In genomic region chr9:87878930-87879603, GRCh38 we compare ENCODE assay signal across 15 cellular contexts. TPM values are rescaled to one million over a fixed set of nuclear protein-coding genes. Genes with fewer than 3 reads are reported as not detected.
DNase-seq lines count a peak whose midpoint lies in the region; ATAC-seq, FAIRE-seq and TF ChIP-seq lines count a peak whose summit lies in the region.
"Had no signal": no experiment of that assay in that cellular context is flagged by ENCODE, and none has a peak within 500 bp of the region (broad histone marks: within the 10 kb centered on the region; RNA-seq: fewer than 3 reads in every experiment).

No MANE protein-coding gene starts in this region.

- H3K4me2 ChIP-seq in endothelial cell of umbilical vein (ENCODE audit: insufficient read depth, low read length) = no peak overlapping the region

- no peaks in the 10 kb centered on the region for H3K27me3 ChIP-seq in endothelial cell of umbilical vein (ENCODE audit: control insufficient read depth in 2 of 2, insufficient read depth in 2 of 2, low read length in 2 of 2)
- H3K27me3 ChIP-seq in rectal smooth muscle tissue (ENCODE audit: control insufficient read depth, insufficient read depth, low read length) = no peaks in the 10 kb centered on the region

- H3K4me3 ChIP-seq in endothelial cell of umbilical vein (replicated peaks in 1 of 3; ENCODE audit: insufficient read depth in 1 of 3, low read depth in 1 of 3, low read length in 3 of 3) = no peak overlapping the region
- no peak overlapping the region for H3K4me3 ChIP-seq in rectal smooth muscle tissue (ENCODE audit: low read length)

- no peak overlapping the region for H3K27ac ChIP-seq in endothelial cell of umbilical vein (ENCODE audit: insufficient read depth, low read depth, low read length)
- peak overlapping the region; percentile 33 for H3K27ac ChIP-seq in rectal smooth muscle tissue (ENCODE audit: low read depth, low read length)

- ATAC-seq in HG02798 (IDR thresholded peaks at IDR 0.05; ENCODE audit: poor library complexity, unreplicated experiment) (no peak), GM18861 (IDR thresholded peaks at IDR 0.05; ENCODE audit: unreplicated experiment) (no peak)
- ATAC-seq: effector memory CD8-positive, alpha-beta T cell; HepG2; natural killer cell; Right ventricle myocardium inferior had no signal

- intact Hi-C loops in endothelial cell of umbilical vein (cut with micrococcal nuclease) = no loop called here

- H4K20me1 ChIP-seq in endothelial cell of umbilical vein (replicated peaks; ENCODE audit: control insufficient read depth, extremely low read depth, insufficient read depth, low read length) = no peaks in the 10 kb centered on the region

- BruUV-seq in endothelial cell of umbilical vein (replicated peaks; lab: Mats Ljungman, UMichigan) = no TSS peak

- dilution Hi-C loops in endothelial cell of umbilical vein (cut with MboI; ENCODE audit: extremely low pct_ligation_motif_present, low sequenced_read_pairs) = no loop called here

- no peak for TF ChIP-seq CTCF in endothelial cell of umbilical vein (IDR thresholded peaks at IDR 0.05; ENCODE audit: extremely low read depth in 1 of 2, insufficient read depth in 1 of 2, low read depth in 1 of 2, low read length in 2 of 2)

- peak; percentile 61 for FAIRE-seq in endothelial cell of umbilical vein (lab: Jason Lieb, UNC)
- FAIRE-seq: HepG2, islet of Langerhans had no signal

- DNase-seq in ELR (ENCODE audit: low read depth) (peak; percentile 86), NCI-H226 (peak; percentile 33), endothelial cell of umbilical vein (ENCODE audit: low read depth, low spot score) (peak; percentile 10), DMS153 (lab: John Stamatoyannopoulos, UW) (no peak)
- DNase-seq: activated naive CD4-positive, alpha-beta T cell treated with anti-CD3 and anti-CD28 coated beads, Interleukin-2, amount 50 U/mL, for 16 hours; effector memory CD8-positive, alpha-beta T cell; natural killer cell; NCI-H2107 had no signal

- peak overlapping the region; percentile 45 for H2AFZ ChIP-seq in endothelial cell of umbilical vein (ENCODE audit: low read depth, low read length)

- H3K9ac ChIP-seq in endothelial cell of umbilical vein (replicated peaks; ENCODE audit: extremely low read depth, insufficient read depth, low read length) (no peak overlapping the region), rectal smooth muscle tissue (ENCODE audit: low read length) (no peak overlapping the region)

- H3K9me3 ChIP-seq in endothelial cell of umbilical vein (replicated peaks; ENCODE audit: control insufficient read depth, insufficient read depth, low read length) = no peaks in the 10 kb centered on the region

- H3K4me1 ChIP-seq in endothelial cell of umbilical vein (ENCODE audit: control insufficient read depth, extremely low read depth, insufficient read depth, low read length) (peaks cover 3% of the 10 kb centered on the region), rectal smooth muscle tissue (ENCODE audit: control insufficient read depth, insufficient read depth, low read length) (peaks cover 3% of the 10 kb centered on the region)

- POLR2A ChIA-PET in endothelial cell of umbilical vein (lab: Charles Lee) = no interaction called here

- no peaks in the 10 kb centered on the region for H3K9me1 ChIP-seq in endothelial cell of umbilical vein (replicated peaks; ENCODE audit: control insufficient read depth, extremely low read depth, insufficient read depth, low read length)

- H3K79me2 ChIP-seq in endothelial cell of umbilical vein (ENCODE audit: control insufficient read depth, insufficient read depth, low read length) = no peaks in the 10 kb centered on the region

- no peaks in the 10 kb centered on the region for H3K36me3 ChIP-seq in endothelial cell of umbilical vein (ENCODE audit: control insufficient read depth in 2 of 2, extremely low read depth in 1 of 2, insufficient read depth in 2 of 2, low read length in 2 of 2)
- no peaks in the 10 kb centered on the region for H3K36me3 ChIP-seq in rectal smooth muscle tissue (ENCODE audit: control insufficient read depth, insufficient read depth, low read length)

- CTCF ChIA-PET in endothelial cell of umbilical vein (lab: Charles Lee) = interaction anchor here (0.7 to 1.0 kb wide), 2 partner anchors 10 to 16 kb away, joined by 3 to 4 read pairs; no protein-coding TSS in a partner anchor

- no peak for TF ChIP-seq POLR2A in endothelial cell of umbilical vein (IDR thresholded peaks at IDR 0.05; ENCODE audit: low read depth, low read length)

TF ChIP-seq in endothelial cell of umbilical vein, 7 proteins besides CTCF, POLR2A, EP300 and RAD21:
- TF ChIP-seq EZH2 (IDR thresholded peaks at IDR 0.05; ENCODE audit: borderline replicate concordance, low read depth, low read length, severe bottlenecking) (no peak), FOS (IDR thresholded peaks at IDR 0.05; ENCODE audit: borderline replicate concordance, insufficient read depth, low read length) (peak; percentile 54)

RNA-seq across cellular contexts. Expression of gene SPATA31E1, which starts 3.6 kb away (rescaled TPM):
- not detected in 2 replicates for total RNA-seq in endothelial cell of umbilical vein
- not detected in 2 replicates for polyA plus RNA-seq in endothelial cell of umbilical vein
- not detected in 2 replicates for polyA plus RNA-seq in endothelial cell of umbilical vein (2011; cell fraction: cytosol; rRNA removed)
- polyA plus RNA-seq in endothelial cell of umbilical vein (2011; cell fraction: nucleus; rRNA removed) = not detected in 2 replicates
- not detected in 2 replicates for polyA plus RNA-seq in endothelial cell of umbilical vein (2012)
- not detected in 2 replicates for polyA minus RNA-seq in endothelial cell of umbilical vein
- polyA minus RNA-seq in endothelial cell of umbilical vein (2011; cell fraction: cytosol; rRNA and poly(A)+ RNA removed) = not detected
- polyA minus RNA-seq in endothelial cell of umbilical vein (2011; cell fraction: nucleus; rRNA and poly(A)+ RNA removed) = not detected in 2 replicates
- total RNA-seq: G401, HepG2, natural killer cell, Right ventricle myocardium inferior had no signal
- polyA plus RNA-seq: HepG2 had no signal

RNA-seq across cellular contexts. Expression of gene SPATA31C1, which starts 38.7 kb away (rescaled TPM):
- total RNA-seq in endothelial cell of umbilical vein = not detected in 2 replicates
- polyA plus RNA-seq in endothelial cell of umbilical vein = not detected in 2 replicates
- not detected in 2 replicates for polyA plus RNA-seq in endothelial cell of umbilical vein (2011; cell fraction: cytosol; rRNA removed)
- not detected in 2 replicates for polyA plus RNA-seq in endothelial cell of umbilical vein (2011; cell fraction: nucleus; rRNA removed)
- not detected in 2 replicates for polyA plus RNA-seq in endothelial cell of umbilical vein (2012)
- not detected in 2 replicates for polyA minus RNA-seq in endothelial cell of umbilical vein
- not detected for polyA minus RNA-seq in endothelial cell of umbilical vein (2011; cell fraction: cytosol; rRNA and poly(A)+ RNA removed)
- polyA minus RNA-seq in endothelial cell of umbilical vein (2011; cell fraction: nucleus; rRNA and poly(A)+ RNA removed) = not detected in 2 replicates
- total RNA-seq: G401, HepG2, natural killer cell, Right ventricle myocardium inferior had no signal
- polyA plus RNA-seq: HepG2 had no signal
